ENCODE assay signal across 21 cellular contexts in the genomic region with DNA sequence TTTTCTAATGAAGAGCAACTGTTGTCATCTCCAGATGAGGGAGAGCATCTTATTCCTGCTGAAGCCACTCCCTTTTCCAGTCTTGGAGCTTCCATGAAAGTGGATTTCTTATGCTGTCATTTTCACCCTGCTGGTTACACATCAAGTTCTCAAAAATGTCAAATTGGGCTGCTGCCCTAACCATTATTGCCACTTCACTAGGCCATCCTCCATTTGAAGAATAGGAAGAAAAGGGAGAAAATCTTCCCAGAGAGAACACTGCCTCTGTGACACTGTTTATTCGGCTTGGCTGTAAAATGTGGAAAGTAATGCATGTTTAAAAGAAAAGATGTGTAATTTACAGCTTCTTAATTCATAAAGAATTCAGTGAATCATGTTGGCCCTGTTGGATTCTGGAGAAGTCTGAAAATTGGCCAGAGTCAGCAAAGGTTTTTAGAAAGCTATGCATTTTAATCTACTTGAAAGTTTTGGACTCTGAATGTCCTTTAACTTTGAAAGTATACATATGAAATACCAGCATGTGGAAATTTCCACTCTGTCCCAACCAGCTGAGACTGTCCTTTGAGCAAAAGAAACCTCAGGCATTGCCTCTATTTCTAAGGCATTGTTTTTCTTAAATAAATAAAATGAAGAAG.
DNase-seq lines count a peak whose midpoint lies in the region; ATAC-seq and TF ChIP-seq lines count a peak whose summit lies in the region.
"Had no signal": no experiment of that assay in that cellular context is flagged by ENCODE, and none has a peak within 500 bp of the region (broad histone marks: within the 10 kb centered on the region; RNA-seq: fewer than 3 reads in every experiment).

No MANE protein-coding gene starts in this region.

- H3K9me3 Mint-ChIP-seq in WTC11: no peaks in the 10 kb centered on the region
- no peaks in the 10 kb centered on the region for H3K9me3 Mint-ChIP-seq in mesothelial cell of epicardium
- no peaks in the 10 kb centered on the region for H3K9me3 Mint-ChIP-seq in activated T-helper 1 cell treated with anti-CD3 and anti-CD28 coated beads, Interleukin-12 subunit alpha, Interleukin-12 subunit beta, Interleukin-2, Interleukin-4 antibody, amounts not matched to agents 30 ng/mL and 10 ng/mL and 1 ng/mL, durations not matched to agents 14 hours and 24 hours and 36 hours
- H3K9me3 Mint-ChIP-seq: activated CD4-positive, alpha-beta memory T cell treated with anti-CD3 and anti-CD28 coated beads, Interleukin-2, amount 10 ng/mL, durations not matched to agents 7 days and 5 days; activated naive CD4-positive, alpha-beta T cell treated with anti-CD3 and anti-CD28 coated beads, Interleukin-2, amount 10 ng/mL, durations not matched to agents 7 days and 5 days; stimulated activated memory B cell treated with anti-CD40 and anti-IgM and Interleukin-4, amounts not matched to agents 10 μg/mL and 1 μg/mL and 100 μg/mL, for 72 hours had no signal

- no peak overlapping the region for H2AFZ ChIP-seq in fibroblast of lung (ENCODE audit: low read length)

- H3K27me3 ChIP-seq in fibroblast of lung (ENCODE audit: control insufficient read depth, insufficient read depth, low read length): no peaks in the 10 kb centered on the region
- peaks cover 9 to 18% (median 16%) of the 10 kb centered on the region in 3 donors for H3K27me3 ChIP-seq in skeletal muscle tissue (ENCODE audit: control insufficient read depth in 3 of 3, insufficient read depth in 3 of 3, low read length in 3 of 3)
- H3K27me3 ChIP-seq: brain microvascular endothelial cell, tibial artery had no signal

- H3K4me1 Mint-ChIP-seq in WTC11 (peaks cover 88% of the 10 kb centered on the region), mesothelial cell of epicardium (peaks cover 8% of the 10 kb centered on the region)
- H3K4me1 Mint-ChIP-seq in activated T-helper 1 cell treated with anti-CD3 and anti-CD28 coated beads, Interleukin-12 subunit alpha, Interleukin-12 subunit beta, Interleukin-2, Interleukin-4 antibody, amounts not matched to agents 30 ng/mL and 10 ng/mL and 1 ng/mL, durations not matched to agents 14 hours and 24 hours and 36 hours (ENCODE audit: low read depth): no peaks in the 10 kb centered on the region
- H3K4me1 Mint-ChIP-seq: activated CD4-positive, alpha-beta memory T cell treated with anti-CD3 and anti-CD28 coated beads, Interleukin-2, amount 10 ng/mL, durations not matched to agents 7 days and 5 days; activated naive CD4-positive, alpha-beta T cell treated with anti-CD3 and anti-CD28 coated beads, Interleukin-2, amount 10 ng/mL, durations not matched to agents 7 days and 5 days had no signal

- H3K36me3 Mint-ChIP-seq in WTC11: peaks cover 31% of the 10 kb centered on the region
- no peaks in the 10 kb centered on the region for H3K36me3 Mint-ChIP-seq in mesothelial cell of epicardium
- no peaks in the 10 kb centered on the region for H3K36me3 Mint-ChIP-seq in activated T-helper 1 cell treated with anti-CD3 and anti-CD28 coated beads, Interleukin-12 subunit alpha, Interleukin-12 subunit beta, Interleukin-2, Interleukin-4 antibody, amounts not matched to agents 30 ng/mL and 10 ng/mL and 1 ng/mL, durations not matched to agents 14 hours and 24 hours and 36 hours (ENCODE audit: low read depth)
- H3K36me3 Mint-ChIP-seq: activated naive CD4-positive, alpha-beta T cell treated with anti-CD3 and anti-CD28 coated beads, Interleukin-2, amount 10 ng/mL, durations not matched to agents 7 days and 5 days had no signal

- H3K4me3 ChIP-seq in fibroblast of lung (replicated peaks in 1 of 4; ENCODE audit: control extremely low read depth in 1 of 4, insufficient read depth in 1 of 4, low read depth in 3 of 4, low read length in 4 of 4) (no peak overlapping the region), skeletal muscle tissue (ENCODE audit: low read length in 3 of 3) (no peak overlapping the region)
- H3K4me3 ChIP-seq: gastrocnemius medialis, tibial artery had no signal

- H3K9ac ChIP-seq in fibroblast of lung (ENCODE audit: insufficient read depth, low read length): no peak overlapping the region
- H3K9ac ChIP-seq in skeletal muscle tissue (ENCODE audit: low read depth in 1 of 3, low read length in 3 of 3): no peak overlapping the region

- POLR2A ChIA-PET in WTC11 (lab: Charles Lee): interaction anchor here (0.7 kb wide), 1 partner anchor 25 kb away, joined by 3 read pairs; no protein-coding TSS in a partner anchor

- TF ChIP-seq CTCF in WTC11 (IDR thresholded peaks at IDR 0.05) (no peak), fibroblast of lung (conservative IDR thresholded peaks at IDR 0.05 in 1 of 2, IDR thresholded peaks at IDR 0.05 in 1 of 2; ENCODE audit: low read depth in 1 of 2, low read length in 2 of 2) (no peak), mesothelial cell of epicardium (IDR thresholded peaks at IDR 0.05; ENCODE audit: unreplicated experiment) (no peak)

- H3K9me3 ChIP-seq in fibroblast of lung (ENCODE audit: control insufficient read depth, insufficient read depth, low read depth, low read length) (no peaks in the 10 kb centered on the region), skeletal muscle tissue (ENCODE audit: control insufficient read depth in 3 of 3, low read length in 3 of 3) (peaks cover 0 to 2% (median 0%) of the 10 kb centered on the region in 3 donors)
- H3K9me3 ChIP-seq: Caco-2, gastrocnemius medialis, tibial artery had no signal

- no peaks in the 10 kb centered on the region for H3K79me2 ChIP-seq in fibroblast of lung (ENCODE audit: control insufficient read depth, insufficient read depth, low read length)

- H4K20me1 ChIP-seq in fibroblast of lung (ENCODE audit: control insufficient read depth, extremely low read depth, insufficient read depth, low read length): no peaks in the 10 kb centered on the region

- H3K27me3 Mint-ChIP-seq in WTC11 (ENCODE audit: low read depth): no peaks in the 10 kb centered on the region
- H3K27me3 Mint-ChIP-seq in mesothelial cell of epicardium (ENCODE audit: low read depth): peaks cover 20% of the 10 kb centered on the region
- H3K27me3 Mint-ChIP-seq in activated T-helper 1 cell treated with anti-CD3 and anti-CD28 coated beads, Interleukin-12 subunit alpha, Interleukin-12 subunit beta, Interleukin-2, Interleukin-4 antibody, amounts not matched to agents 30 ng/mL and 10 ng/mL and 1 ng/mL, durations not matched to agents 14 hours and 24 hours and 36 hours (ENCODE audit: insufficient read depth): peaks cover 27% of the 10 kb centered on the region
- H3K27me3 Mint-ChIP-seq: stimulated activated memory B cell treated with anti-CD40 and anti-IgM and Interleukin-4, amounts not matched to agents 10 μg/mL and 1 μg/mL and 100 μg/mL, for 72 hours had no signal

- H3K27ac ChIP-seq in fibroblast of lung (ENCODE audit: insufficient read depth, low read length): peak overlapping the region; percentile 74
- H3K27ac ChIP-seq in skeletal muscle tissue (ENCODE audit: low read depth, low read length): peak overlapping the region; percentile 23
- H3K27ac ChIP-seq: brain microvascular endothelial cell, gastrocnemius medialis, tibial artery had no signal

- H3K4me2 ChIP-seq in fibroblast of lung (ENCODE audit: extremely low read depth, insufficient read depth, low read length): no peak overlapping the region

- CTCF ChIA-PET in WTC11 (lab: Charles Lee): interaction anchor here (7.7 kb wide), 1 partner anchor 391 kb away, joined by 40 read pairs; no protein-coding TSS in a partner anchor

- peaks cover 5% of the 10 kb centered on the region for H3K4me1 ChIP-seq in fibroblast of lung (ENCODE audit: control insufficient read depth, extremely low read depth, insufficient read depth, low read length)
- peaks cover 0 to 6% (median 6%) of the 10 kb centered on the region in 3 donors for H3K4me1 ChIP-seq in skeletal muscle tissue (ENCODE audit: control insufficient read depth in 3 of 3, insufficient read depth in 3 of 3, low read length in 3 of 3)
- H3K4me1 ChIP-seq: Caco-2, gastrocnemius medialis had no signal

- intact Hi-C loops in activated T-helper 1 cell treated with anti-CD3 and anti-CD28 coated beads, Interleukin-12 subunit alpha, Interleukin-12 subunit beta, Interleukin-2, Interleukin-4 antibody, amounts not matched to agents 30 ng/mL and 10 ng/mL and 1 ng/mL, durations not matched to agents 14 hours and 24 hours and 36 hours (cut with micrococcal nuclease): no loop called here

- H3K36me3 ChIP-seq in fibroblast of lung (ENCODE audit: control insufficient read depth, insufficient read depth, low read length) (no peaks in the 10 kb centered on the region), skeletal muscle tissue (ENCODE audit: control insufficient read depth in 3 of 3, insufficient read depth in 3 of 3, low read length in 3 of 3) (peaks cover 0 to 2% (median 0%) of the 10 kb centered on the region in 3 donors)
- H3K36me3 ChIP-seq: brain microvascular endothelial cell, gastrocnemius medialis had no signal

- ATAC-seq in WTC11: no peak
- ATAC-seq: stimulated activated memory B cell treated with anti-CD40 and anti-IgM and Interleukin-4, amounts not matched to agents 10 μg/mL and 1 μg/mL and 100 μg/mL, for 72 hours had no signal

- peak overlapping the region; percentile 30; the same call in 1 of the 2 replicates for H3K27ac Mint-ChIP-seq in WTC11
- H3K27ac Mint-ChIP-seq in mesothelial cell of epicardium: no peak overlapping the region
- H3K27ac Mint-ChIP-seq in activated T-helper 1 cell treated with anti-CD3 and anti-CD28 coated beads, Interleukin-12 subunit alpha, Interleukin-12 subunit beta, Interleukin-2, Interleukin-4 antibody, amounts not matched to agents 30 ng/mL and 10 ng/mL and 1 ng/mL, durations not matched to agents 14 hours and 24 hours and 36 hours: no peak overlapping the region
- H3K27ac Mint-ChIP-seq: activated CD4-positive, alpha-beta memory T cell treated with anti-CD3 and anti-CD28 coated beads, Interleukin-2, amount 10 ng/mL, durations not matched to agents 7 days and 5 days; activated naive CD4-positive, alpha-beta T cell treated with anti-CD3 and anti-CD28 coated beads, Interleukin-2, amount 10 ng/mL, durations not matched to agents 7 days and 5 days; stimulated activated memory B cell treated with anti-CD40 and anti-IgM and Interleukin-4, amounts not matched to agents 10 μg/mL and 1 μg/mL and 100 μg/mL, for 72 hours had no signal

- no peak overlapping the region for H3K4me3 Mint-ChIP-seq in WTC11
- no peak overlapping the region for H3K4me3 Mint-ChIP-seq in mesothelial cell of epicardium
- H3K4me3 Mint-ChIP-seq in activated T-helper 1 cell treated with anti-CD3 and anti-CD28 coated beads, Interleukin-12 subunit alpha, Interleukin-12 subunit beta, Interleukin-2, Interleukin-4 antibody, amounts not matched to agents 30 ng/mL and 10 ng/mL and 1 ng/mL, durations not matched to agents 14 hours and 24 hours and 36 hours: no peak overlapping the region
- H3K4me3 Mint-ChIP-seq: activated CD4-positive, alpha-beta memory T cell treated with anti-CD3 and anti-CD28 coated beads, Interleukin-2, amount 10 ng/mL, durations not matched to agents 7 days and 5 days; activated naive CD4-positive, alpha-beta T cell treated with anti-CD3 and anti-CD28 coated beads, Interleukin-2, amount 10 ng/mL, durations not matched to agents 7 days and 5 days; stimulated activated memory B cell treated with anti-CD40 and anti-IgM and Interleukin-4, amounts not matched to agents 10 μg/mL and 1 μg/mL and 100 μg/mL, for 72 hours had no signal

- peak; percentile 49 for DNase-seq in GM04503 (ENCODE audit: low read depth)
- no peak for DNase-seq in WTC11 (ENCODE audit: low spot score)
- DNase-seq in fibroblast of lung (ENCODE audit: low read depth in 2 of 2): peak; percentile 30 to 69
- no peak for DNase-seq in mesothelial cell of epicardium (ENCODE audit: low spot score in 2 of 2, unreplicated experiment in 2 of 2)
- no peak for DNase-seq in activated T-helper 1 cell treated with anti-CD3 and anti-CD28 coated beads, Interleukin-12 subunit alpha, Interleukin-12 subunit beta, Interleukin-2, Interleukin-4 antibody, amounts not matched to agents 30 ng/mL and 10 ng/mL and 1 ng/mL, durations not matched to agents 14 hours and 24 hours and 36 hours (ENCODE audit: low spot score)
- DNase-seq in DMS79 (lab: John Stamatoyannopoulos, UW): no peak
- DNase-seq: activated CD4-positive, alpha-beta memory T cell treated with anti-CD3 and anti-CD28 coated beads, Interleukin-2, amount 10 ng/mL, durations not matched to agents 7 days and 5 days; activated naive CD4-positive, alpha-beta T cell treated with anti-CD3 and anti-CD28 coated beads, Interleukin-2, amount 10 ng/mL, durations not matched to agents 7 days and 5 days; brain microvascular endothelial cell; Caco-2; cortex of kidney; gastrocnemius medialis; Kasumi-1; midbrain; NCI-H1105; NCI-H524 treated with DMSO at 0.1 percent for 48 hours; OCI-M1; T-helper 2 cell; tibial artery had no signal

Comparison
In these comparisons a context has a peak if more than half of its experiments do, and no peak if none do; other contexts are left out.
1. DNase-seq: peak in GM04503 (single experiment) and fibroblast of lung (2 of 2); none in WTC11 (single experiment), mesothelial cell of epicardium (0 of 2), activated T-helper 1 cell treated with anti-CD3 and anti-CD28 coated beads, Interleukin-12 subunit alpha, Interleukin-12 subunit beta, Interleukin-2, Interleukin-4 antibody, amounts not matched to agents 30 ng/mL and 10 ng/mL and 1 ng/mL, durations not matched to agents 14 hours and 24 hours and 36 hours (single experiment) and DMS79 (single experiment).